18 cellular contexts compared by ENCODE assay signal in genomic region chr3:159401069-159401468, GRCh38.
DNase-seq lines count a peak whose midpoint lies in the region; ATAC-seq, FAIRE-seq and TF ChIP-seq lines count a peak whose summit lies in the region.
"Had no signal": no experiment of that assay in that cellular context is flagged by ENCODE, and none has a peak within 500 bp of the region (broad histone marks: within the 10 kb centered on the region; RNA-seq: fewer than 3 reads in every experiment).

No MANE protein-coding gene starts in this region.

- no peaks in the 10 kb centered on the region for H3K79me1 ChIP-seq in IMR-90 (ENCODE audit: low read depth in 1 of 2, low read length in 2 of 2)
- H3K79me1 ChIP-seq in H1 (ENCODE audit: low read depth, low read length) = no peaks in the 10 kb centered on the region
- no peaks in the 10 kb centered on the region for H3K79me1 ChIP-seq in mesenchymal stem cell (replicated peaks; ENCODE audit: low read length, poor library complexity, severe bottlenecking)

- H3K18ac ChIP-seq in IMR-90 (ENCODE audit: low read depth, low read length) = no peak overlapping the region
- no peak overlapping the region for H3K18ac ChIP-seq in H1 (ENCODE audit: extremely low read depth, low read length)
- H3K18ac ChIP-seq in mesenchymal stem cell (ENCODE audit: low read depth in 1 of 2, low read length in 2 of 2) = no peak overlapping the region

- intact Hi-C loops in IMR-90 (cut with micrococcal nuclease) = no loop called here

- BruUV-seq in IMR-90 (replicated peaks; lab: Mats Ljungman, UMichigan) = no TSS peak

- H3K23me2 ChIP-seq in H1 (ENCODE audit: low read depth, low read length) = no peaks in the 10 kb centered on the region

- no peak overlapping the region for H4K91ac ChIP-seq in IMR-90 (ENCODE audit: insufficient read depth, low read depth, low read length)
- H4K91ac ChIP-seq in H1 (replicated peaks; ENCODE audit: insufficient read length, low read length) = no peak overlapping the region
- H4K91ac ChIP-seq in mesenchymal stem cell (ENCODE audit: low read length) = no peak overlapping the region

- H3K23ac ChIP-seq in IMR-90 (ENCODE audit: low read depth, low read length) = no peak overlapping the region
- H3K23ac ChIP-seq in H1 (ENCODE audit: insufficient read length) = no peak overlapping the region
- no peak overlapping the region for H3K23ac ChIP-seq in mesenchymal stem cell (ENCODE audit: low read length in 2 of 2)

- DNase-seq in A549 (ENCODE audit: low read depth in 1 of 2, low spot score in 1 of 2) = no peak
- DNase-seq in IMR-90 = no peak
- no peak for DNase-seq in H1 (ENCODE audit: low read depth in 1 of 2, low spot score in 2 of 2)
- DNase-seq in mesenchymal stem cell = no peak
- DNase-seq in GM19238 (ENCODE audit: insufficient read length, low spot score) = no peak
- DNase-seq: 8988T; AML-193; Caco-2; Calu3; CD4-positive, alpha-beta T cell; CD8-positive, alpha-beta T cell; DMS79 treated with DMSO at 0.1 percent for 48 hours; GF-D8 had no signal

- H3K27me3 ChIP-seq in IMR-90 (ENCODE audit: control insufficient read depth, insufficient read depth, low read length) (no peaks in the 10 kb centered on the region), H1 (replicated peaks in 1 of 4; ENCODE audit: control insufficient read depth in 3 of 4, extremely low read depth in 1 of 4, insufficient read depth in 3 of 4, low read length in 3 of 4) (no peaks in the 10 kb centered on the region), mesenchymal stem cell (ENCODE audit: control insufficient read depth in 1 of 2, insufficient read depth in 1 of 2, low read length in 2 of 2) (no peaks in the 10 kb centered on the region)
- H3K27me3 ChIP-seq: BLaER1 treated with 17β-estradiol and CSF1 and Interleukin-3, amounts not matched to agents 10 nM and 100 nM had no signal

- H3K4ac ChIP-seq in IMR-90 (ENCODE audit: low read depth, low read length) (no peak overlapping the region), H1 (replicated peaks; ENCODE audit: insufficient read length, low read depth, low read length) (no peak overlapping the region), mesenchymal stem cell (ENCODE audit: low read depth in 1 of 2, low read length in 2 of 2) (no peak overlapping the region)

- H2AK5ac ChIP-seq in IMR-90 (ENCODE audit: low read depth, low read length) = no peak overlapping the region
- no peak overlapping the region for H2AK5ac ChIP-seq in H1 (ENCODE audit: low read depth, low read length)
- H2AK5ac ChIP-seq in mesenchymal stem cell (ENCODE audit: low read length, severe bottlenecking) = no peak overlapping the region

- H4K5ac ChIP-seq in IMR-90 (ENCODE audit: low read depth, low read length) (no peak overlapping the region), H1 (ENCODE audit: insufficient read length, low read depth, low read length) (no peak overlapping the region)

- H3K4me2 ChIP-seq in A549 (no peak overlapping the region), IMR-90 (ENCODE audit: low read depth, low read length) (no peak overlapping the region), H1 (ENCODE audit: insufficient read depth in 1 of 2, low read depth in 2 of 2, low read length in 2 of 2) (no peak overlapping the region), mesenchymal stem cell (ENCODE audit: low read length, poor library complexity, severe bottlenecking) (no peak overlapping the region)
- H3K4me2 ChIP-seq: BLaER1 treated with 17β-estradiol and CSF1 and Interleukin-3, amounts not matched to agents 10 nM and 100 nM had no signal

- H2BK12ac ChIP-seq in H1 (ENCODE audit: low read depth, low read length) = no peak overlapping the region
- no peak overlapping the region for H2BK12ac ChIP-seq in mesenchymal stem cell (ENCODE audit: low read length in 2 of 2)

- no peak for TF ChIP-seq RAD21 in A549 (conservative IDR thresholded peaks at IDR 0.05 in 1 of 2, IDR thresholded peaks at IDR 0.05 in 1 of 2)
- no peak for TF ChIP-seq RAD21 in IMR-90 (IDR thresholded peaks at IDR 0.05; ENCODE audit: low read length)
- TF ChIP-seq RAD21 in H1 (IDR thresholded peaks at IDR 0.05 in 1 of 2, conservative IDR thresholded peaks at IDR 0.05 in 1 of 2; ENCODE audit: low read depth in 2 of 2, low read length in 2 of 2) = no peak

- no peak overlapping the region for H3K27ac ChIP-seq in A549
- no peak overlapping the region for H3K27ac ChIP-seq in IMR-90 (ENCODE audit: insufficient read depth, low read length)
- H3K27ac ChIP-seq in H1 (ENCODE audit: low read depth, low read length) = no peak overlapping the region
- H3K27ac ChIP-seq in mesenchymal stem cell (ENCODE audit: low read length, poor library complexity, severe bottlenecking) = no peak overlapping the region
- H3K27ac ChIP-seq: BLaER1 treated with 17β-estradiol and CSF1 and Interleukin-3, amounts not matched to agents 10 nM and 100 nM; C4-2B had no signal

- H2BK120ac ChIP-seq in IMR-90 (ENCODE audit: low read depth, low read length) (no peak overlapping the region), H1 (replicated peaks; ENCODE audit: low read depth, low read length) (no peak overlapping the region), mesenchymal stem cell (ENCODE audit: low read depth, low read length) (no peak overlapping the region)

- CTCF ChIA-PET in A549 (lab: Yijun Ruan, JAX) = interaction anchor here (0.7 kb wide), 1 partner anchor 97 kb away, joined by 4 read pairs; no protein-coding TSS in a partner anchor
- CTCF ChIA-PET in IMR-90 (lab: Yijun Ruan, JAX) = no interaction called here
- CTCF ChIA-PET in H1 (lab: Charles Lee; ENCODE audit: partially characterized antibody) = interaction anchor here (1.4 kb wide), 1 partner anchor 75 kb away, joined by 3 read pairs; no protein-coding TSS in a partner anchor

- H3K36me3 ChIP-seq in IMR-90 (ENCODE audit: control insufficient read depth, insufficient read depth, low read length) (no peaks in the 10 kb centered on the region), H1 (ENCODE audit: control insufficient read depth in 2 of 4, insufficient read depth in 4 of 4, low read length in 3 of 4) (no peaks in the 10 kb centered on the region), mesenchymal stem cell (ENCODE audit: control insufficient read depth in 1 of 2, insufficient read depth in 2 of 2, low read depth in 1 of 2, low read length in 2 of 2) (no peaks in the 10 kb centered on the region)
- H3K36me3 ChIP-seq: BLaER1 treated with 17β-estradiol and CSF1 and Interleukin-3, amounts not matched to agents 10 nM and 100 nM had no signal

- H4K8ac ChIP-seq in IMR-90 (ENCODE audit: low read depth in 2 of 2, low read length in 2 of 2) (no peak overlapping the region), H1 (ENCODE audit: extremely low read depth, insufficient read depth, low read length) (no peak overlapping the region), mesenchymal stem cell (ENCODE audit: low read length) (no peak overlapping the region)

- H3K9ac ChIP-seq in IMR-90 (ENCODE audit: low read depth, low read length) = no peak overlapping the region
- H3K9ac ChIP-seq in H1 (replicated peaks in 1 of 4; ENCODE audit: extremely low read depth in 1 of 4, low read depth in 3 of 4, low read length in 3 of 4) = no peak overlapping the region
- no peak overlapping the region for H3K9ac ChIP-seq in mesenchymal stem cell (ENCODE audit: low read length)
- H3K9ac ChIP-seq: BLaER1 treated with 17β-estradiol and CSF1 and Interleukin-3, amounts not matched to agents 10 nM and 100 nM had no signal

- ATAC-seq in A549 = no peak
- no peak for ATAC-seq in IMR-90 (ENCODE audit: low read depth)
- ATAC-seq: CD8-positive, alpha-beta T cell had no signal

- H3K9me3 ChIP-seq in A549 = no peaks in the 10 kb centered on the region
- no peaks in the 10 kb centered on the region for H3K9me3 ChIP-seq in IMR-90 (ENCODE audit: control insufficient read depth, insufficient read depth, low read length)
- peaks cover 8 to 10% of the 10 kb centered on the region in 2 experiments; a peak in 3 of 4 replicates for H3K9me3 ChIP-seq in H1 (ENCODE audit: insufficient read depth in 2 of 2, low read depth in 1 of 2, low read length in 1 of 2)
- peaks cover 5% of the 10 kb centered on the region for H3K9me3 ChIP-seq in mesenchymal stem cell (ENCODE audit: control insufficient read depth, low read length)
- H3K9me3 ChIP-seq: Caco-2 had no signal

- H2BK15ac ChIP-seq in IMR-90 (ENCODE audit: low read depth, low read length) (no peak overlapping the region), H1 (ENCODE audit: low read length) (no peak overlapping the region), mesenchymal stem cell (ENCODE audit: low read depth, poor library complexity, severe bottlenecking) (no peak overlapping the region)

- H2BK5ac ChIP-seq in IMR-90 (ENCODE audit: low read depth, low read length, poor library complexity, severe bottlenecking) (no peak overlapping the region), H1 (ENCODE audit: low read depth, low read length) (no peak overlapping the region), mesenchymal stem cell (ENCODE audit: low read depth, low read length, poor library complexity, severe bottlenecking) (no peak overlapping the region)

- H2AK9ac ChIP-seq in IMR-90 (replicated peaks; ENCODE audit: low read depth, low read length, poor library complexity) = no peak overlapping the region

- H4K20me1 ChIP-seq in IMR-90 (ENCODE audit: insufficient read depth, low read length) (no peaks in the 10 kb centered on the region), H1 (replicated peaks in 1 of 2; ENCODE audit: control insufficient read depth in 1 of 2, insufficient read depth in 2 of 2, low read length in 2 of 2) (no peaks in the 10 kb centered on the region)
- H4K20me1 ChIP-seq: BLaER1 treated with 17β-estradiol and CSF1 and Interleukin-3, amounts not matched to agents 10 nM and 100 nM had no signal

- TF ChIP-seq EP300 in A549 (IDR thresholded peaks at IDR 0.05) (no peak), H1 (IDR thresholded peaks at IDR 0.05; ENCODE audit: borderline replicate concordance in 1 of 2, low read depth in 2 of 2, low read length in 2 of 2) (no peak)

- H3K4me1 ChIP-seq in A549 (no peaks in the 10 kb centered on the region), IMR-90 (ENCODE audit: control insufficient read depth, insufficient read depth, low read length) (no peaks in the 10 kb centered on the region), H1 (replicated peaks in 1 of 4; ENCODE audit: control insufficient read depth in 3 of 4, insufficient read depth in 4 of 4, low read length in 3 of 4) (no peaks in the 10 kb centered on the region), mesenchymal stem cell (ENCODE audit: control insufficient read depth, insufficient read depth, low read depth, low read length) (no peaks in the 10 kb centered on the region)
- H3K4me1 ChIP-seq: BLaER1 treated with 17β-estradiol and CSF1 and Interleukin-3, amounts not matched to agents 10 nM and 100 nM; Caco-2 had no signal

- 4% methylated on average over 1 of the region's 1 CpG for WGBS in A549 (ENCODE audit: missing lambda C conversion rate)
- no CpG with 5 or more reads among the region's 1 CpG for WGBS in IMR-90 (ENCODE audit: extremely low coverage in 2 of 2, insufficient read length in 1 of 2), 2 experiments
- 90% methylated on average over 1 of the region's 1 CpG; no CpG with 5 or more reads in 1 of the 2 experiments for WGBS in H1 (ENCODE audit: extremely low coverage in 1 of 2, insufficient coverage in 1 of 2, insufficient read length in 1 of 2, insufficient replicate concordance in 2 of 2, low coverage in 1 of 2, low lambda C conversion rate in 2 of 2, missing lambda C conversion rate in 1 of 2), 2 experiments
- no CpG with 5 or more reads among the region's 1 CpG for WGBS in mesenchymal stem cell

- H2BK20ac ChIP-seq in IMR-90 (ENCODE audit: low read depth, low read length) = no peak overlapping the region
- no peak overlapping the region for H2BK20ac ChIP-seq in H1 (ENCODE audit: low read length)

- POLR2A ChIA-PET in A549 (lab: Yijun Ruan, JAX) = no interaction called here
- POLR2A ChIA-PET in IMR-90 (lab: Charles Lee; ENCODE audit: unreplicated experiment) = no interaction called here
- POLR2A ChIA-PET in H1 (lab: Charles Lee; ENCODE audit: partially characterized antibody) = no interaction called here

- no peaks in the 10 kb centered on the region for H3K9me1 ChIP-seq in IMR-90 (ENCODE audit: insufficient read depth, low read length)

- TF ChIP-seq POLR2A in A549 (IDR thresholded peaks at IDR 0.05; ENCODE audit: low read length) (no peak), IMR-90 (IDR thresholded peaks at IDR 0.05; ENCODE audit: low read depth, low read length) (no peak), H1 (IDR thresholded peaks at IDR 0.05; ENCODE audit: control extremely low read depth in 1 of 2, low read depth in 2 of 2, low read length in 2 of 2) (no peak)

- H3K56ac ChIP-seq in IMR-90 (ENCODE audit: extremely low read depth, insufficient read depth, low read length) (no peak overlapping the region), H1 (replicated peaks; ENCODE audit: insufficient read length, low read depth, low read length) (no peak overlapping the region)

- FAIRE-seq in A549 (lab: Jason Lieb, UNC) (no peak), H1 (lab: Jason Lieb, UNC) (no peak)
- FAIRE-seq: A204.1, G401.6, GM12891 had no signal

- no peak overlapping the region for H2AFZ ChIP-seq in IMR-90 (replicated peaks; ENCODE audit: low read length, poor library complexity)
- H2AFZ ChIP-seq in H1 (ENCODE audit: low read length) = no peak overlapping the region
- H2AFZ ChIP-seq in mesenchymal stem cell (ENCODE audit: low read depth, low read length) = no peak overlapping the region

- in situ Hi-C loops in IMR-90 (cut with MboI; ENCODE audit: low sequenced_read_pairs) = no loop called here

- dilution Hi-C loops in IMR-90 (cut with HindIII; ENCODE audit: low sequenced_read_pairs, unreplicated experiment) = no loop called here

- H3K4me3 ChIP-seq in A549 = no peak overlapping the region
- H3K4me3 ChIP-seq in IMR-90 (ENCODE audit: insufficient read depth, low read depth, low read length) = no peak overlapping the region
- no peak overlapping the region for H3K4me3 ChIP-seq in H1 (ENCODE audit: extremely low read depth in 1 of 4, insufficient read depth in 2 of 4, low read depth in 3 of 4, low read length in 4 of 4)
- H3K4me3 ChIP-seq in mesenchymal stem cell (ENCODE audit: insufficient read depth in 1 of 2, low read depth in 1 of 2, low read length in 2 of 2) = no peak overlapping the region
- H3K4me3 ChIP-seq: BLaER1 treated with 17β-estradiol and CSF1 and Interleukin-3, amounts not matched to agents 10 nM and 100 nM had no signal

- TF ChIP-seq CTCF in A549 (IDR thresholded peaks at IDR 0.05) (no peak), IMR-90 (conservative IDR thresholded peaks at IDR 0.05; ENCODE audit: low read depth, low read length) (no peak), H1 (IDR thresholded peaks at IDR 0.05; ENCODE audit: control extremely low read depth in 1 of 3, insufficient read depth in 1 of 3, low read depth in 1 of 3, low read length in 3 of 3) (no peak)

- H3K14ac ChIP-seq in IMR-90 (replicated peaks; ENCODE audit: low read depth, low read length) (no peak overlapping the region), H1 (ENCODE audit: insufficient read length) (no peak overlapping the region), mesenchymal stem cell (ENCODE audit: low read length in 2 of 2) (no peak overlapping the region)

- H3K79me2 ChIP-seq in H1 (ENCODE audit: control insufficient read depth in 1 of 2, insufficient read depth in 2 of 2, low read length in 2 of 2) = no peaks in the 10 kb centered on the region

Comparison
In these comparisons a context has a peak if more than half of its experiments do, and no peak if none do; other contexts are left out.
1. Of the 18 proteins assayed by ChIP-seq in both H1 and A549: peak only in H1: none; only in A549: none; in both: MAFK; in neither: 17.